In genomic region chr22:49724893-49725489, GRCh38 we compare ENCODE assay signal across 8 cellular contexts.
DNase-seq lines count a peak whose midpoint lies in the region; TF ChIP-seq lines count a peak whose summit lies in the region.

No MANE protein-coding gene starts in this region.

- CTCF ChIA-PET in GM10248 (lab: Yijun Ruan, JAX): interaction anchor here (0.6 to 1.4 kb wide), 3 partner anchors 11 to 14 kb away, joined by 3 read pairs; no protein-coding TSS in a partner anchor

- peak overlapping the region; percentile 62 for H3K4me3 Mint-ChIP-seq in T-helper 2 cell treated with Interferon-gamma antibody and Interleukin-4, amounts not matched to agents 5 μg/mL and 100 μg/mL, for 36 hours
- H3K4me3 Mint-ChIP-seq in glutamatergic neuron (ENCODE audit: unreplicated experiment): no peak overlapping the region

- H3K36me3 Mint-ChIP-seq in T-helper 2 cell treated with Interferon-gamma antibody and Interleukin-4, amounts not matched to agents 5 μg/mL and 100 μg/mL, for 36 hours (ENCODE audit: low read depth): no peaks in the 10 kb centered on the region
- no peaks in the 10 kb centered on the region for H3K36me3 Mint-ChIP-seq in glutamatergic neuron (ENCODE audit: unreplicated experiment)

- DNase-seq in GM10248 (ENCODE audit: extremely low spot score): peak; percentile 82
- DNase-seq in T-helper 2 cell treated with Interferon-gamma antibody and Interleukin-4, amounts not matched to agents 5 μg/mL and 100 μg/mL, for 36 hours (ENCODE audit: low spot score): peak; percentile 68
- DNase-seq in anterior cingulate cortex (lab: John Stamatoyannopoulos, UW): peak in 56 of 58 donors; percentile 6 to 81 (median 44)
- peak; percentile 94 for DNase-seq in iPS-NIHi11 (ENCODE audit: low spot score)
- DNase-seq in stimulated activated CD4-positive, alpha-beta T cell treated with anti-CD3 and anti-CD28 coated beads, Interleukin-12 subunit alpha, Interleukin-12 subunit beta, amount 100 ng/mL, for 48 hours (ENCODE audit: low read depth in 2 of 3, low spot score in 1 of 3): peak; percentile 52 to 76 (median 68)
- DNase-seq in glutamatergic neuron: no peak
- no peak for DNase-seq in GOT3 (lab: John Stamatoyannopoulos, UW)

- TF ChIP-seq CTCF in GM10248 (IDR thresholded peaks at IDR 0.05; ENCODE audit: control extremely low read depth, extremely low read depth, low read depth, missing control alignments) (peak; percentile 75), LNCAP (IDR thresholded peaks at IDR 0.05) (peak; percentile 73), glutamatergic neuron (IDR thresholded peaks at IDR 0.05; ENCODE audit: partially characterized antibody, unreplicated experiment) (no peak)

- peaks cover 30% of the 10 kb centered on the region for H3K27me3 Mint-ChIP-seq in T-helper 2 cell treated with Interferon-gamma antibody and Interleukin-4, amounts not matched to agents 5 μg/mL and 100 μg/mL, for 36 hours (ENCODE audit: low read depth)
- H3K27me3 Mint-ChIP-seq in glutamatergic neuron (ENCODE audit: unreplicated experiment): peaks cover 3% of the 10 kb centered on the region

- POLR2A ChIA-PET in GM10248 (lab: Yijun Ruan, JAX): no interaction called here

- H3K27ac Mint-ChIP-seq in T-helper 2 cell treated with Interferon-gamma antibody and Interleukin-4, amounts not matched to agents 5 μg/mL and 100 μg/mL, for 36 hours: no peak overlapping the region
- no peak overlapping the region for H3K27ac Mint-ChIP-seq in glutamatergic neuron (ENCODE audit: unreplicated experiment)

- H3K4me1 Mint-ChIP-seq in T-helper 2 cell treated with Interferon-gamma antibody and Interleukin-4, amounts not matched to agents 5 μg/mL and 100 μg/mL, for 36 hours (ENCODE audit: low read depth): peaks cover 7% of the 10 kb centered on the region
- H3K4me1 Mint-ChIP-seq in glutamatergic neuron (ENCODE audit: low read depth, unreplicated experiment): no peaks in the 10 kb centered on the region

- no peaks in the 10 kb centered on the region for H3K9me3 Mint-ChIP-seq in T-helper 2 cell treated with Interferon-gamma antibody and Interleukin-4, amounts not matched to agents 5 μg/mL and 100 μg/mL, for 36 hours
- H3K9me3 Mint-ChIP-seq in glutamatergic neuron (ENCODE audit: unreplicated experiment): peaks cover 19% of the 10 kb centered on the region

Comparison
In these comparisons a context has a peak if more than half of its experiments do, and no peak if none do; other contexts are left out.
1. DNase-seq: peak in GM10248 (single experiment), T-helper 2 cell treated with Interferon-gamma antibody and Interleukin-4, amounts not matched to agents 5 μg/mL and 100 μg/mL, for 36 hours (single experiment), anterior cingulate cortex (56 of 58), iPS-NIHi11 (single experiment) and stimulated activated CD4-positive, alpha-beta T cell treated with anti-CD3 and anti-CD28 coated beads, Interleukin-12 subunit alpha, Interleukin-12 subunit beta, amount 100 ng/mL, for 48 hours (3 of 3); none in glutamatergic neuron (single experiment) and GOT3 (single experiment).